In genomic region chr9:90035471-90035870, GRCh38 we compare ENCODE assay signal across 24 cellular contexts.
"Had no signal": no experiment of that assay in that cellular context is flagged by ENCODE, and none has a peak within 500 bp of the region (broad histone marks: within the 10 kb centered on the region; RNA-seq: fewer than 3 reads in every experiment).

No MANE protein-coding gene starts in this region.

- H3K9me3 Mint-ChIP-seq: dendritic cell treated with granulocyte-macrophage colony-stimulating factor and Interleukin-4, amounts not matched to agents 40 ng/mL and 50 ng/mL, for 4 days; effector memory CD8-positive, alpha-beta T cell had no signal

- H3K36me3 ChIP-seq: colonic mucosa, esophagus muscularis mucosa, esophagus squamous epithelium, gastrocnemius medialis, gastroesophageal sphincter, heart left ventricle, heart right ventricle had no signal

- H3K4me3 Mint-ChIP-seq: dendritic cell treated with granulocyte-macrophage colony-stimulating factor and Interleukin-4, amounts not matched to agents 40 ng/mL and 50 ng/mL, for 4 days; effector memory CD8-positive, alpha-beta T cell had no signal

- H3K9me3 ChIP-seq: colonic mucosa, esophagus muscularis mucosa, esophagus squamous epithelium, gastrocnemius medialis, gastroesophageal sphincter, heart left ventricle, heart right ventricle had no signal

- H3K27me3 ChIP-seq: colonic mucosa, dorsolateral prefrontal cortex, esophagus muscularis mucosa, esophagus squamous epithelium, gastrocnemius medialis, gastroesophageal sphincter, heart left ventricle, heart right ventricle had no signal

- H3K4me3 ChIP-seq: colonic mucosa, coronary artery, dorsolateral prefrontal cortex, esophagus muscularis mucosa, esophagus squamous epithelium, gastrocnemius medialis, gastroesophageal sphincter, heart left ventricle, heart right ventricle had no signal

- H3K4me1 ChIP-seq: colonic mucosa, esophagus muscularis mucosa, esophagus squamous epithelium, foreskin keratinocyte, gastrocnemius medialis, gastroesophageal sphincter, heart left ventricle, heart right ventricle had no signal

- DNase-seq: colonic mucosa; cortex of kidney; dermis blood vessel endothelial cell; dorsolateral prefrontal cortex; effector CD4-positive, alpha-beta T cell; effector CD8-positive, alpha-beta T cell; effector memory CD4-positive, alpha-beta T cell; effector memory CD8-positive, alpha-beta T cell; erythroblast; esophagus squamous epithelium; foreskin fibroblast; foreskin keratinocyte; foreskin melanocyte; gastrocnemius medialis; glutamatergic neuron; head of caudate nucleus; heart left ventricle; heart right ventricle had no signal

- ATAC-seq: effector memory CD8-positive, alpha-beta T cell; esophagus mucosa; foreskin keratinocyte; gastrocnemius medialis; gastroesophageal sphincter; heart left ventricle; heart right ventricle had no signal

- H3K27me3 Mint-ChIP-seq: dendritic cell treated with granulocyte-macrophage colony-stimulating factor and Interleukin-4, amounts not matched to agents 40 ng/mL and 50 ng/mL, for 4 days had no signal

- H3K27ac ChIP-seq: colonic mucosa, coronary artery, dorsolateral prefrontal cortex, epithelial cell of prostate, esophagus muscularis mucosa, esophagus squamous epithelium, foreskin keratinocyte, gastrocnemius medialis, gastroesophageal sphincter, heart left ventricle, heart right ventricle had no signal

- H3K27ac Mint-ChIP-seq: dendritic cell treated with granulocyte-macrophage colony-stimulating factor and Interleukin-4, amounts not matched to agents 40 ng/mL and 50 ng/mL, for 4 days; effector memory CD8-positive, alpha-beta T cell had no signal
